In the genomic region with DNA sequence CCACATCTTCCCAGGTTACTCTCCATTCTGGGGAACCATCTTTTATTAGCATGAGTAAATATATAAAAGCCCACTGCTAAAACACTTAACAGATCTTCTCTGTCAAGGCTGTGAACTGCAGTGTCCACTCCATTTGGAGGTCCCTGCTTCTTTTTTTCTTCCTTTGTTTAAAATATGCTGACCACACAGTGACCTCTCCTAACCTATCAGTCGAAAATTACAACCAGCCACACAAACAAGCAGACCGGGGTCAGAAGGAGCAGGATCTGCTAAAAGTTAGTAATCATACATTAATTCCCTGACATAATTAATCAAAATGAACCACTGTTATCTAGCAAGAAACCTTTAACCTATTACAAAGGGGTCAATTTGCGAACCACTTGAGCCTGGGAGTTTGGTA, we compare ENCODE assay signal across 20 cellular contexts.
DNase-seq lines count a peak whose midpoint lies in the region; ATAC-seq, FAIRE-seq and TF ChIP-seq lines count a peak whose summit lies in the region.
"Had no signal": no experiment of that assay in that cellular context is flagged by ENCODE, and none has a peak within 500 bp of the region (broad histone marks: within the 10 kb centered on the region; RNA-seq: fewer than 3 reads in every experiment).

No MANE protein-coding gene starts in this region.

- no peak overlapping the region for H3K14ac ChIP-seq in neuronal stem cell (ENCODE audit: low read length)

- H3K27me3 Mint-ChIP-seq in nephron (ENCODE audit: low read depth), result no peaks in the 10 kb centered on the region
- H3K27me3 Mint-ChIP-seq: CD4-positive, alpha-beta memory T cell had no signal

- H3K36me3 ChIP-seq in neuronal stem cell (replicated peaks in 1 of 2; ENCODE audit: control insufficient read depth in 2 of 2, insufficient read depth in 2 of 2, low read length in 2 of 2), result no peaks in the 10 kb centered on the region
- H3K36me3 ChIP-seq: HAP-1 had no signal

- ATAC-seq in HG03378 (IDR thresholded peaks at IDR 0.05; ENCODE audit: unreplicated experiment), result no peak

- no peak overlapping the region for H2BK15ac ChIP-seq in neuronal stem cell (ENCODE audit: low read length)

- H3K18ac ChIP-seq in neuronal stem cell (ENCODE audit: low read length), result no peak overlapping the region

- no peak overlapping the region for H2AK5ac ChIP-seq in neuronal stem cell (ENCODE audit: low read depth, low read length)

- H3K36me3 Mint-ChIP-seq in nephron (ENCODE audit: low read depth), result no peaks in the 10 kb centered on the region
- H3K36me3 Mint-ChIP-seq: CD4-positive, alpha-beta memory T cell had no signal

- no peak overlapping the region for H3K23ac ChIP-seq in neuronal stem cell (ENCODE audit: low read depth, low read length, poor library complexity)

- peak overlapping the region; percentile 11 to 70 (median 43) for H3K27ac Mint-ChIP-seq in nephron
- H3K27ac Mint-ChIP-seq: CD4-positive, alpha-beta memory T cell; HFFc6 had no signal

- H2BK5ac ChIP-seq in neuronal stem cell (ENCODE audit: low read length), result no peak overlapping the region

- H3K4me2 ChIP-seq in neuronal stem cell (ENCODE audit: insufficient read depth, low read length, poor library complexity, severe bottlenecking), result no peak overlapping the region

- no peak overlapping the region for H2BK12ac ChIP-seq in neuronal stem cell (ENCODE audit: low read length)

- H3K4me1 ChIP-seq in neuronal stem cell (ENCODE audit: control insufficient read depth in 2 of 2, insufficient read depth in 1 of 2, low read depth in 1 of 2, low read length in 2 of 2), result peaks cover 3 to 8% of the 10 kb centered on the region in 2 donors
- H3K4me1 ChIP-seq: HAP-1 had no signal

- FAIRE-seq in endometrium (lab: Jason Lieb, UNC), result peak; percentile 29
- FAIRE-seq: G401.6, GM12892, H54 had no signal

- peaks cover 14% of the 10 kb centered on the region for H3K4me1 Mint-ChIP-seq in nephron
- H3K4me1 Mint-ChIP-seq: CD4-positive, alpha-beta memory T cell had no signal

- H3K9ac ChIP-seq in neuronal stem cell (ENCODE audit: low read depth, low read length, poor library complexity), result no peak overlapping the region

- no peaks in the 10 kb centered on the region for H3K27me3 ChIP-seq in neuronal stem cell (ENCODE audit: control insufficient read depth in 3 of 3, insufficient read depth in 3 of 3, low read depth in 1 of 3, low read length in 3 of 3)

- no peaks in the 10 kb centered on the region for H3K9me3 Mint-ChIP-seq in nephron
- H3K9me3 Mint-ChIP-seq: HFFc6 had no signal

- H4K91ac ChIP-seq in neuronal stem cell (ENCODE audit: low read depth, low read length, poor library complexity), result no peak overlapping the region

- H2AFZ ChIP-seq in neuronal stem cell (ENCODE audit: low read length), result peak overlapping the region; percentile 9

- no CpG with 5 or more reads among the region's 3 CpGs for WGBS in neuronal stem cell (ENCODE audit: extremely low coverage in 2 of 2, insufficient read length in 2 of 2, insufficient replicate concordance in 1 of 2), 2 donors

- H3K4me3 ChIP-seq in neuronal stem cell (ENCODE audit: low read length in 2 of 2), result no peak overlapping the region
- H3K4me3 ChIP-seq: HAP-1 had no signal

- H2BK120ac ChIP-seq in neuronal stem cell (ENCODE audit: low read depth, low read length), result no peak overlapping the region

- H3K4ac ChIP-seq in neuronal stem cell (ENCODE audit: low read length), result no peak overlapping the region

- H3K9me3 ChIP-seq in neuronal stem cell (replicated peaks in 1 of 2; ENCODE audit: control insufficient read depth in 2 of 2, insufficient read depth in 1 of 2, low read depth in 1 of 2, low read length in 2 of 2), result no peaks in the 10 kb centered on the region
- H3K9me3 ChIP-seq: HAP-1 had no signal

- no peak overlapping the region for H3K27ac ChIP-seq in neuronal stem cell (replicated peaks; ENCODE audit: low read length)

- DNase-seq in left kidney (ENCODE audit: low read depth, low spot score), result peak; percentile 39
- no peak for DNase-seq in neuronal stem cell (ENCODE audit: low spot score)
- no peak for DNase-seq in NCI-H187 (lab: John Stamatoyannopoulos, UW)
- DNase-seq in NCI-H2171 (lab: John Stamatoyannopoulos, UW), result no peak
- no peak for DNase-seq in DMS79 treated with DMSO at 0.1 percent for 48 hours (lab: John Stamatoyannopoulos, UW)
- DNase-seq: C1 segment of cervical spinal cord; Calu3; CD4-positive, alpha-beta memory T cell; COR-L47; DMS53; DND-41; GOT3; HFFc6 had no signal

- H4K8ac ChIP-seq in neuronal stem cell (ENCODE audit: low read depth, low read length), result no peak overlapping the region

- H3K79me1 ChIP-seq in neuronal stem cell (ENCODE audit: low read depth, low read length), result no peaks in the 10 kb centered on the region

- no peak for TF ChIP-seq CTCF in nephron (IDR thresholded peaks at IDR 0.05; ENCODE audit: unreplicated experiment in 3 of 3)

- H3K4me3 Mint-ChIP-seq in nephron, result no peak overlapping the region
- H3K4me3 Mint-ChIP-seq: CD4-positive, alpha-beta memory T cell; HFFc6 had no signal
